In genomic region chr13:25876256-25876655, GRCh38 we compare ENCODE assay signal across 1 cellular context.
TF ChIP-seq lines count a peak whose summit lies in the region.

No MANE protein-coding gene starts in this region.

TF ChIP-seq in GM23338, 12 proteins besides CTCF, POLR2A, EP300 and RAD21:
- no peak for TF ChIP-seq CREB1 (CRISPR knock-in tag; IDR thresholded peaks at IDR 0.05; ENCODE audit: low read depth)
- no peak for TF ChIP-seq ZNF331 (CRISPR knock-in tag; IDR thresholded peaks at IDR 0.05; ENCODE audit: low read depth)
